Comparison of ENCODE assay signal across 36 cellular contexts in the genomic region with DNA sequence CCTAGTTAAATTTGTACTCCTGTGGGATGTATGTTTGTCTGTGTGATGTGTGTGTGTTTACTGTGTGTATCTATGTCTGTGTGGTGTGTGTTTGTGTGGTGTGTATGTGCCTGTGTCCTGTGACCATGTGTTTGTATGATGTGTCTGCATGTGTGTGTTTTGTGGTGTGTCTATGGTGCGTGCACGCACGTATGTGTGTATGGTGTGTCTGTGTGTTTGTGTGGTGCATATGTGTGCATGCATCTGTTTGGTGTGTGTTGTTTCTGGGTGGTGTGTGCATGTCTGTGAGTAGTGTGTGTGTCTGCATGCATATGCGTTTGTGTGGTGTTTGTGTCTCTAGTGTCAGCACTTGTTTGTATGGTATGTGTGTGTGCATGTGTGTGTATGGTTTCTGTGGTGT.
"Had no signal": no experiment of that assay in that cellular context is flagged by ENCODE, and none has a peak within 500 bp of the region (broad histone marks: within the 10 kb centered on the region; RNA-seq: fewer than 3 reads in every experiment).

No MANE protein-coding gene starts in this region.

- FAIRE-seq: endometrium, endothelial cell of umbilical vein had no signal

- H3K9me3 Mint-ChIP-seq: activated naive CD8-positive, alpha-beta T cell treated with anti-CD3 and anti-CD28 coated beads for 36 hours had no signal

- H3K4me1 Mint-ChIP-seq: activated B cell treated with CpG ODN at 0.5 μM for 24 hours; activated naive CD4-positive, alpha-beta T cell treated with anti-CD3 and anti-CD28 coated beads, Interleukin-2, amount 50 U/mL, for 24 hours; activated naive CD8-positive, alpha-beta T cell treated with anti-CD3 and anti-CD28 coated beads for 36 hours; activated naive CD8-positive, alpha-beta T cell treated with anti-CD3 and anti-CD28 coated beads, Interleukin-2, amount 50 U/mL, for 24 hours; T-cell had no signal

- H3K4me3 Mint-ChIP-seq: activated B cell treated with CpG ODN at 0.5 μM for 24 hours; activated CD8-positive, alpha-beta T cell treated with anti-CD3 and anti-CD28 coated beads for 36 hours; activated naive CD4-positive, alpha-beta T cell treated with anti-CD3 and anti-CD28 coated beads for 36 hours; activated naive CD4-positive, alpha-beta T cell treated with anti-CD3 and anti-CD28 coated beads, Interleukin-2, amount 50 U/mL, for 24 hours; activated naive CD8-positive, alpha-beta T cell treated with anti-CD3 and anti-CD28 coated beads for 36 hours; activated naive CD8-positive, alpha-beta T cell treated with anti-CD3 and anti-CD28 coated beads, Interleukin-2, amount 50 U/mL, for 24 hours; activated T-helper 1 cell treated with anti-CD3 and anti-CD28 coated beads, Interleukin-12 subunit alpha, Interleukin-12 subunit beta, Interleukin-2, Interleukin-4 antibody, amounts not matched to agents 30 ng/mL and 10 ng/mL and 1 ng/mL, durations not matched to agents 14 hours and 24 hours and 36 hours; T-cell; T-helper 1 cell treated with Interleukin-12 subunit alpha and Interleukin-12 subunit beta and Interleukin-4 antibody, amounts not matched to agents 30 μg/mL and 1 μg/mL, for 36 hours; T-helper 2 cell treated with Interferon-gamma antibody and Interleukin-4, amounts not matched to agents 5 μg/mL and 100 μg/mL, for 36 hours had no signal

- H3K27ac Mint-ChIP-seq: activated B cell treated with CpG ODN at 0.5 μM for 24 hours; activated CD8-positive, alpha-beta T cell treated with anti-CD3 and anti-CD28 coated beads for 36 hours; activated naive CD4-positive, alpha-beta T cell treated with anti-CD3 and anti-CD28 coated beads for 36 hours; activated naive CD4-positive, alpha-beta T cell treated with anti-CD3 and anti-CD28 coated beads, Interleukin-2, amount 50 U/mL, for 24 hours; activated naive CD8-positive, alpha-beta T cell treated with anti-CD3 and anti-CD28 coated beads for 36 hours; activated naive CD8-positive, alpha-beta T cell treated with anti-CD3 and anti-CD28 coated beads, Interleukin-2, amount 50 U/mL, for 24 hours; activated T-helper 1 cell treated with anti-CD3 and anti-CD28 coated beads, Interleukin-12 subunit alpha, Interleukin-12 subunit beta, Interleukin-2, Interleukin-4 antibody, amounts not matched to agents 30 ng/mL and 10 ng/mL and 1 ng/mL, durations not matched to agents 14 hours and 24 hours and 36 hours; activated T-helper 2 cell treated with anti-CD3 and anti-CD28 coated beads, Interferon-gamma antibody, Interleukin-2, Interleukin-4, amounts not matched to agents 10 μg/mL and 5 μg/mL and 100 μg/mL, durations not matched to agents 14 hours and 24 hours and 36 hours; T-cell; T-helper 1 cell treated with Interleukin-12 subunit alpha and Interleukin-12 subunit beta and Interleukin-4 antibody, amounts not matched to agents 30 μg/mL and 1 μg/mL, for 36 hours; T-helper 2 cell treated with Interferon-gamma antibody and Interleukin-4, amounts not matched to agents 5 μg/mL and 100 μg/mL, for 36 hours had no signal

- H3K27me3 ChIP-seq: adrenal gland, body of pancreas, cardiac muscle cell, colonic mucosa, esophagus muscularis mucosa, foreskin keratinocyte, gastrocnemius medialis, heart left ventricle had no signal

- H3K4me3 ChIP-seq: adrenal gland, body of pancreas, cardiac muscle cell, colonic mucosa, esophagus muscularis mucosa, gastrocnemius medialis, heart left ventricle had no signal

- H3K4me1 ChIP-seq: adrenal gland, body of pancreas, colonic mucosa, esophagus muscularis mucosa, foreskin keratinocyte, gastrocnemius medialis, heart left ventricle had no signal

- DNase-seq: activated B cell treated with CpG ODN at 0.5 μM for 24 hours; activated CD4-positive, alpha-beta T cell treated with anti-CD3 and anti-CD28 coated beads for 48 hours; activated CD4-positive, alpha-beta T cell treated with anti-CD3 and anti-CD28 coated beads, Interleukin-2, amount 50 U/mL, for 1 hour; activated CD4-positive, alpha-beta T cell treated with anti-CD3 and anti-CD28 coated beads, Interleukin-2, amount 50 U/mL, for 48 hours; activated CD8-positive, alpha-beta memory T cell treated with anti-CD3 and anti-CD28 coated beads for 24 hours; activated CD8-positive, alpha-beta T cell treated with anti-CD3 and anti-CD28 coated beads for 36 hours; activated effector memory CD4-positive, alpha-beta T cell treated with anti-CD3 and anti-CD28 coated beads, Interleukin-2, amount 50 U/mL, for 16 hours; activated naive CD4-positive, alpha-beta T cell treated with anti-CD3 and anti-CD28 coated beads for 36 hours; activated naive CD8-positive, alpha-beta T cell treated with anti-CD3 and anti-CD28 coated beads for 36 hours; activated naive CD8-positive, alpha-beta T cell treated with anti-CD3 and anti-CD28 coated beads, Interleukin-2, amount 50 U/mL, for 24 hours; activated T-cell treated with anti-CD3 and anti-CD28 coated beads, Interleukin-2, amount 50 U/mL, for 48 hours; adrenal gland; amygdala; aorta; body of pancreas; central memory CD4-positive, alpha-beta T cell; cerebellar nuclear complex; colonic mucosa; effector CD8-positive, alpha-beta T cell; foreskin keratinocyte; gastrocnemius medialis; glutamatergic neuron; heart left ventricle; T-cell; T1000; WERI-Rb-1 had no signal

- ATAC-seq: activated CD4-positive, CD25-positive, alpha-beta regulatory T cell treated with anti-CD3 and anti-CD28 coated beads, Interleukin-2, amount 50 U/mL, for 24 hours; activated CD8-positive, alpha-beta T cell treated with anti-CD3 and anti-CD28 coated beads for 36 hours; activated naive CD8-positive, alpha-beta T cell treated with anti-CD3 and anti-CD28 coated beads, Interleukin-2, amount 50 U/mL, for 24 hours; body of pancreas; foreskin keratinocyte; gastrocnemius medialis; heart left ventricle; T-cell had no signal

- H3K36me3 Mint-ChIP-seq: activated naive CD4-positive, alpha-beta T cell treated with anti-CD3 and anti-CD28 coated beads, Interleukin-2, amount 50 U/mL, for 24 hours; activated naive CD8-positive, alpha-beta T cell treated with anti-CD3 and anti-CD28 coated beads for 36 hours; T-cell had no signal

- H3K27ac ChIP-seq: adrenal gland, body of pancreas, cardiac muscle cell, colonic mucosa, esophagus muscularis mucosa, foreskin keratinocyte, gastrocnemius medialis, heart left ventricle, WERI-Rb-1 had no signal

- H3K27me3 Mint-ChIP-seq: activated B cell treated with CpG ODN at 0.5 μM for 24 hours; activated CD8-positive, alpha-beta T cell treated with anti-CD3 and anti-CD28 coated beads for 36 hours; activated naive CD4-positive, alpha-beta T cell treated with anti-CD3 and anti-CD28 coated beads, Interleukin-2, amount 50 U/mL, for 24 hours; activated naive CD8-positive, alpha-beta T cell treated with anti-CD3 and anti-CD28 coated beads for 36 hours; activated naive CD8-positive, alpha-beta T cell treated with anti-CD3 and anti-CD28 coated beads, Interleukin-2, amount 50 U/mL, for 24 hours; T-cell had no signal

- H3K36me3 ChIP-seq: adrenal gland, cardiac muscle cell, colonic mucosa, esophagus muscularis mucosa, gastrocnemius medialis, heart left ventricle, WERI-Rb-1 had no signal

- H3K9me3 ChIP-seq: adrenal gland, body of pancreas, colonic mucosa, esophagus muscularis mucosa, gastrocnemius medialis, heart left ventricle had no signal
